In the genomic region with DNA sequence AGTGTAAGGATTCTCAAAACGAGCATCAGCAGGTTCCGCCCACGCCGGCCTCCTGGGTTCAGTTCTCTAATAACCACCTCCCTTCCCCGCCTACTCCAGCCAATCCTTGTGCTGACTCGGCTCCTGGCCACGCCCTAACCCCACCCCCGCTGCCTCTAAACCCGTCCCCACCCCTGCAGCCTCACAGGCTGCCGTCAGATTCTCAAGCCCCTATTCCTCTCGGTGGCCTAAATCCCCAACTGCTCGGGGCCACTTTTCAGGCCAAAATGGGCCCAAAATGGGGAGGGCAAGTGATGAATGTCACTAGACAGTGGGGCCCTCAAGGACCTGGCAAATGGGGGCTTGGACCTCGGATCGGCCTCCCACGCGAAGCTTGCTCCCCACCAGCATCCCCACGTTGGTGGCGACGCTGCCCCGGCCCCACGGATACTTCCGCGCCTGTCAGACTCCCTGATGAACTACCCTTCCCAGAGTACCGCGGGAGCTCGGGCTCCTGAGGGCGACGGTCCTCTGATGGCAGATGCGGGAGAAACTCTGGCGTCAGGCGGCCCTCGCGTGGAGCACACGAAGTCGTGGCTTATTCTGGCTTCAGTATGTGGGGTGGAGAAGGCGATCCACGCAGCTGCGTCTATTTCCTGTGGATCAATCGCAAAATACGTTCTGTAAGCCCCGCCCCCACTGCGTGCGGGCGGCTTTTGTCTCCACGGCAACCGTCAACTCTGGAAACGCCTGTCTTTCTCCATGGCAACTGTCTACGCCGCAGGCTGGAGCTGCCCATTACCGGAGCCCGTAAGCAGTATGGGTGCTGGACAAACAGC, we compare ENCODE assay signal across 8 cellular contexts. TPM values are rescaled to one million over a fixed set of nuclear protein-coding genes. Genes with fewer than 3 reads are reported as not detected.
A peak's percentile ranks its signal among the peaks of the same experiment; 100 is the strongest.
DNase-seq lines count a peak whose midpoint lies in the region; ATAC-seq and TF ChIP-seq lines count a peak whose summit lies in the region.

No MANE protein-coding gene starts in this region.

- H3K4me1 ChIP-seq in CD4-positive, alpha-beta memory T cell (ENCODE audit: insufficient read depth, low read length) = peaks cover 14% of the 10 kb centered on the region
- 0 out of 2 replicates have a peak, but pooled peaks cover 6% of the 10 kb centered on the region for H3K4me1 ChIP-seq in SJSA1 (replicated peaks)
- peaks cover 14% of the 10 kb centered on the region for H3K4me1 ChIP-seq in suprapubic skin

- TF ChIP-seq CTCF in osteocyte (IDR thresholded peaks at IDR 0.05) (no peak), suprapubic skin (IDR thresholded peaks at IDR 0.05) (no peak)

- H3K27me3 ChIP-seq in CD4-positive, alpha-beta memory T cell (ENCODE audit: insufficient read depth, low read length) = no peaks in the 10 kb centered on the region
- H3K27me3 ChIP-seq in SJSA1 (replicated peaks) (no peaks in the 10 kb centered on the region), suprapubic skin (no peaks in the 10 kb centered on the region)

- TF ChIP-seq RAD21 in Ishikawa (IDR thresholded peaks at IDR 0.05; ENCODE audit: low read depth) = no peak

- peaks cover 1 to 3% of the 10 kb centered on the region in 2 donors for H3K9me3 ChIP-seq in CD4-positive, alpha-beta memory T cell (ENCODE audit: control insufficient read depth in 1 of 2, low read length in 2 of 2)
- peaks cover 32% of the 10 kb centered on the region for H3K9me3 ChIP-seq in SJSA1 (replicated peaks)
- peaks cover 10% of the 10 kb centered on the region for H3K9me3 ChIP-seq in suprapubic skin

- H3K4me3 ChIP-seq in CD4-positive, alpha-beta memory T cell (ENCODE audit: low read length in 2 of 2) = peak overlapping the region; percentile 15 to 66
- H3K4me3 ChIP-seq in SJSA1 (peak overlapping the region; percentile 29), suprapubic skin (peak overlapping the region; percentile 56)

- peaks cover 5% of the 10 kb centered on the region for H3K36me3 ChIP-seq in CD4-positive, alpha-beta memory T cell (ENCODE audit: insufficient read depth, low read length)
- peaks cover 32% of the 10 kb centered on the region for H3K36me3 ChIP-seq in SJSA1
- peaks cover 20% of the 10 kb centered on the region for H3K36me3 ChIP-seq in suprapubic skin

- POLR2A ChIA-PET in CD4-positive, alpha-beta memory T cell (lab: Charles Lee; ENCODE audit: partially characterized antibody) = interaction anchor here (1.1 to 2.0 kb wide), 4 partner anchors 20 to 97 kb away, joined by 3 to 15 read pairs (median 4); a partner anchor contains a TSS

- peaks cover 0 to 5% of the 10 kb centered on the region in 2 donors for H3K27me3 Mint-ChIP-seq in CD4-positive, alpha-beta memory T cell
- H3K27me3 Mint-ChIP-seq in activated naive CD4-positive, alpha-beta T cell treated with anti-CD3 and anti-CD28 coated beads, Interleukin-2, amount 10 ng/mL, durations not matched to agents 7 days and 5 days = peaks cover 24% of the 10 kb centered on the region
- no peaks in the 10 kb centered on the region for H3K27me3 Mint-ChIP-seq in osteocyte (ENCODE audit: unreplicated experiment)

- peak; percentile 81 to 90 (median 86) for DNase-seq in CD4-positive, alpha-beta memory T cell
- DNase-seq in SJSA1 (ENCODE audit: low read depth in 1 of 2, low spot score in 2 of 2) (peak; percentile 47 to 60), glomerular visceral epithelial cell (ENCODE audit: extremely low spot score) (peak; percentile 51), osteocyte (ENCODE audit: extremely low spot score, unreplicated experiment) (peak; percentile 88), suprapubic skin (ENCODE audit: low spot score in 2 of 2) (peak; percentile 87 to 91)
- peak; percentile 84 for DNase-seq in activated naive CD4-positive, alpha-beta T cell treated with anti-CD3 and anti-CD28 coated beads, Interleukin-2, amount 10 ng/mL, durations not matched to agents 7 days and 5 days

- H3K4me3 Mint-ChIP-seq in CD4-positive, alpha-beta memory T cell = peak overlapping the region; percentile 88 to 97 (median 90)
- H3K4me3 Mint-ChIP-seq in activated naive CD4-positive, alpha-beta T cell treated with anti-CD3 and anti-CD28 coated beads, Interleukin-2, amount 10 ng/mL, durations not matched to agents 7 days and 5 days = peak overlapping the region; percentile 71
- H3K4me3 Mint-ChIP-seq in osteocyte (ENCODE audit: unreplicated experiment) = peak overlapping the region; percentile 83

- peaks cover 0 to 8% (median 3%) of the 10 kb centered on the region in 8 donors for H3K9me3 Mint-ChIP-seq in CD4-positive, alpha-beta memory T cell
- peaks cover 28% of the 10 kb centered on the region for H3K9me3 Mint-ChIP-seq in activated naive CD4-positive, alpha-beta T cell treated with anti-CD3 and anti-CD28 coated beads, Interleukin-2, amount 10 ng/mL, durations not matched to agents 7 days and 5 days
- peaks cover 13% of the 10 kb centered on the region for H3K9me3 Mint-ChIP-seq in osteocyte (ENCODE audit: unreplicated experiment)

- H3K4me1 Mint-ChIP-seq in CD4-positive, alpha-beta memory T cell = peaks cover 9 to 18% (median 15%) of the 10 kb centered on the region in 4 donors
- H3K4me1 Mint-ChIP-seq in activated naive CD4-positive, alpha-beta T cell treated with anti-CD3 and anti-CD28 coated beads, Interleukin-2, amount 10 ng/mL, durations not matched to agents 7 days and 5 days = peaks cover 13% of the 10 kb centered on the region
- peaks cover 11% of the 10 kb centered on the region for H3K4me1 Mint-ChIP-seq in osteocyte (ENCODE audit: unreplicated experiment)

- TF ChIP-seq POLR2A in suprapubic skin (IDR thresholded peaks at IDR 0.05) = no peak

- H3K27ac Mint-ChIP-seq in CD4-positive, alpha-beta memory T cell = peak overlapping the region; percentile 87 to 98 (median 96)
- no peak overlapping the region for H3K27ac Mint-ChIP-seq in activated naive CD4-positive, alpha-beta T cell treated with anti-CD3 and anti-CD28 coated beads, Interleukin-2, amount 10 ng/mL, durations not matched to agents 7 days and 5 days
- H3K27ac Mint-ChIP-seq in osteocyte (ENCODE audit: unreplicated experiment) = peak overlapping the region; percentile 83

- H3K27ac ChIP-seq in CD4-positive, alpha-beta memory T cell (ENCODE audit: low read depth, low read length) = peak overlapping the region; percentile 76
- H3K27ac ChIP-seq in SJSA1 = no peak overlapping the region
- peak overlapping the region; percentile 57 for H3K27ac ChIP-seq in suprapubic skin

- no peak for ATAC-seq in HG02973 (IDR thresholded peaks at IDR 0.05; ENCODE audit: unreplicated experiment)

- CTCF ChIA-PET in CD4-positive, alpha-beta memory T cell (lab: Charles Lee; ENCODE audit: partially characterized antibody) = interaction anchor here (1.0 kb wide), 1 partner anchor 85 kb away, joined by 3 read pairs; no protein-coding TSS in a partner anchor
- CTCF ChIA-PET in activated naive CD4-positive, alpha-beta T cell treated with anti-CD3 and anti-CD28 coated beads, Interleukin-2, amount 10 ng/mL, durations not matched to agents 7 days and 5 days (lab: Charles Lee) = no interaction called here

- H3K36me3 Mint-ChIP-seq in CD4-positive, alpha-beta memory T cell = peaks cover 17 to 22% of the 10 kb centered on the region in 2 donors
- H3K36me3 Mint-ChIP-seq in activated naive CD4-positive, alpha-beta T cell treated with anti-CD3 and anti-CD28 coated beads, Interleukin-2, amount 10 ng/mL, durations not matched to agents 7 days and 5 days = peaks cover 36% of the 10 kb centered on the region
- peaks cover 28% of the 10 kb centered on the region for H3K36me3 Mint-ChIP-seq in osteocyte (ENCODE audit: unreplicated experiment)

- intact Hi-C loops in CD4-positive, alpha-beta memory T cell (cut with micrococcal nuclease) = loop anchor here (1.0 kb wide), 1 partner anchor 25 kb away; a partner anchor contains a TSS

- TF ChIP-seq EP300 in Ishikawa (IDR thresholded peaks at IDR 0.05; ENCODE audit: borderline replicate concordance) = no peak
- TF ChIP-seq EP300 in suprapubic skin (IDR thresholded peaks at IDR 0.05) = no peak

- 1% methylated on average over 31 of the region's 51 CpGs for WGBS in suprapubic skin

TF ChIP-seq in Ishikawa, 13 proteins besides CTCF, POLR2A, EP300 and RAD21:
- no peak for TF ChIP-seq TAF1 (IDR thresholded peaks at IDR 0.05; ENCODE audit: low read depth)
- TF ChIP-seq EGR1 (IDR thresholded peaks at IDR 0.05) = peak; percentile 87
- TF ChIP-seq, protein P1, sequence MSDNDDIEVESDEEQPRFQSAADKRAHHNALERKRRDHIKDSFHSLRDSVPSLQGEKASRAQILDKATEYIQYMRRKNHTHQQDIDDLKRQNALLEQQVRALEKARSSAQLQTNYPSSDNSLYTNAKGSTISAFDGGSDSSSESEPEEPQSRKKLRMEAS (IDR thresholded peaks at IDR 0.05) = peak; percentile 61

RNA-seq across cellular contexts. Expression of a gene that starts 24.8 kb away (rescaled TPM):
- 1 to 10 TPM; 8.8 to 9.0 TPM for total RNA-seq in CD4-positive, alpha-beta memory T cell
- polyA plus RNA-seq in CD4-positive, alpha-beta memory T cell = 1 to 10 TPM; 2.0 to 5.1 TPM
- 8.0 and 14.0 TPM in 2 replicates for total RNA-seq in SJSA1 (2014; rRNA removed; shearing (Covaris generic))
- total RNA-seq in osteocyte (9.8 and 10.4 TPM in 2 replicates), suprapubic skin (10 to 100 TPM in 2 of 4 donors, 1 to 10 TPM in 2; 8.5 to 18.5 (median 12.2) TPM)

RNA-seq across cellular contexts. Expression of a gene that starts 25.4 kb away (rescaled TPM):
- total RNA-seq in CD4-positive, alpha-beta memory T cell = 100 to 1,000 TPM; 109 to 114 TPM
- polyA plus RNA-seq in CD4-positive, alpha-beta memory T cell = 100 to 1,000 TPM in 1 of 2 donors, 10 to 100 TPM in 1; 85.8 to 106 TPM
- total RNA-seq in SJSA1 (2014; rRNA removed; shearing (Covaris generic)) = 13.9 and 33.2 TPM in 2 replicates
- total RNA-seq in osteocyte (31.5 and 35.8 TPM in 2 replicates), suprapubic skin (10 to 100 TPM; 21.8 to 53.6 (median 35.8) TPM)
